In genomic region chr16:51636913-51637743, GRCh38 we compare ENCODE assay signal across 14 cellular contexts.
DNase-seq lines count a peak whose midpoint lies in the region; ATAC-seq and FAIRE-seq lines count a peak whose summit lies in the region.
"Had no signal": no experiment of that assay in that cellular context is flagged by ENCODE, and none has a peak within 500 bp of the region (broad histone marks: within the 10 kb centered on the region; RNA-seq: fewer than 3 reads in every experiment).

No MANE protein-coding gene starts in this region.

- 38 to 54% (median 50%) methylated on average over 16 of the region's 16 CpGs for WGBS in small intestine, 3 donors

- no peaks in the 10 kb centered on the region for H3K36me3 ChIP-seq in small intestine (ENCODE audit: control insufficient read depth in 2 of 2, insufficient read depth in 2 of 2, low read length in 2 of 2)
- H3K36me3 ChIP-seq: lower lobe of right lung, pancreas had no signal

- ATAC-seq in GM21786 (IDR thresholded peaks at IDR 0.05; ENCODE audit: unreplicated experiment) (no peak), HG02763 (IDR thresholded peaks at IDR 0.05; ENCODE audit: unreplicated experiment) (no peak)
- ATAC-seq: lower lobe of right lung, pancreas had no signal

- no peak overlapping the region for H3K4me3 ChIP-seq in skeletal muscle cell (ENCODE audit: low read depth, low read length)
- no peak overlapping the region for H3K4me3 ChIP-seq in small intestine (ENCODE audit: low read depth in 1 of 2, low read length in 2 of 2)
- H3K4me3 ChIP-seq: lower lobe of right lung, pancreas had no signal

- H3K27ac ChIP-seq in small intestine (ENCODE audit: low read depth in 1 of 2, low read length in 1 of 2): no peak overlapping the region
- H3K27ac ChIP-seq: HL-60, lower lobe of right lung, pancreas had no signal

- H3K4me1 ChIP-seq in small intestine (ENCODE audit: control insufficient read depth in 2 of 2, insufficient read depth in 1 of 2, low read depth in 1 of 2, low read length in 1 of 2): no peaks in the 10 kb centered on the region
- H3K4me1 ChIP-seq: lower lobe of right lung, pancreas had no signal

- no peak for FAIRE-seq in small intestine (lab: Jason Lieb, UNC)
- FAIRE-seq: pancreas had no signal

- no peaks in the 10 kb centered on the region for H3K27me3 ChIP-seq in small intestine (ENCODE audit: control insufficient read depth in 2 of 2, insufficient read depth in 2 of 2, low read length in 2 of 2)
- H3K27me3 ChIP-seq: pancreas had no signal

- H3K9me3 ChIP-seq in small intestine (ENCODE audit: control insufficient read depth, low read depth): no peaks in the 10 kb centered on the region
- H3K9me3 ChIP-seq: lower lobe of right lung, pancreas had no signal

- DNase-seq in H4 (ENCODE audit: low spot score) (peak; percentile 21), SK-N-DZ (ENCODE audit: low spot score) (peak; percentile 17), glomerular visceral epithelial cell (ENCODE audit: extremely low spot score) (peak; percentile 20), skeletal muscle cell (ENCODE audit: low read depth) (peak; percentile 54), small intestine (no peak)
- DNase-seq: activated CD4-positive, alpha-beta T cell treated with anti-CD3 and anti-CD28 coated beads, Interleukin-2, amount 50 U/mL, for 1 hour; activated naive CD4-positive, alpha-beta T cell treated with Interleukin-2 at 50 U/mL for 16 hours; lower lobe of right lung; NCI-H1417 treated with DMSO at 0.1 percent for 48 hours; NCI-H69; pancreas had no signal
